8 cellular contexts compared by ENCODE assay signal in genomic region chr7:143901710-143902587, GRCh38. TPM values are rescaled to one million over a fixed set of nuclear protein-coding genes. Genes with fewer than 3 reads are reported as not detected.
DNase-seq lines count a peak whose midpoint lies in the region; ATAC-seq, FAIRE-seq and TF ChIP-seq lines count a peak whose summit lies in the region.

TCAF1 (minus strand) TSS chr7:143902176; CDS start chr7:143876608, 25,568 bp downstream.

- H3K36me3 ChIP-seq in prostate gland, result no peaks in the 10 kb centered on the region
- no peaks in the 10 kb centered on the region for H3K36me3 ChIP-seq in urinary bladder (ENCODE audit: insufficient read depth)

- no peaks in the 10 kb centered on the region for H3K27me3 Mint-ChIP-seq in T-helper 1 cell treated with Interleukin-12 subunit alpha and Interleukin-12 subunit beta and Interleukin-4 antibody, amounts not matched to agents 30 μg/mL and 1 μg/mL, for 36 hours (ENCODE audit: low read depth)

- DNase-seq in GM12892 (ENCODE audit: insufficient read length) (peak; percentile 81), NCI-H1436 (lab: John Stamatoyannopoulos, UW) (peak; percentile 91), amniotic stem cell (lab: John Stamatoyannopoulos, UW) (peak; percentile 86), left cardiac atrium (peak; percentile 96), prostate gland (ENCODE audit: low spot score) (peak; percentile 96)

- peak; percentile 51; the same call in 1 of the 2 replicates for TF ChIP-seq POLR2A in GM12892 (IDR thresholded peaks at IDR 0.05; ENCODE audit: low read depth, low read length)
- peak; percentile 83 for TF ChIP-seq POLR2A in prostate gland (IDR thresholded peaks at IDR 0.05)

- no peaks in the 10 kb centered on the region for H3K9me3 Mint-ChIP-seq in T-helper 1 cell treated with Interleukin-12 subunit alpha and Interleukin-12 subunit beta and Interleukin-4 antibody, amounts not matched to agents 30 μg/mL and 1 μg/mL, for 36 hours

- peak within 1 kb of the TSS; percentile 89 for H3K27ac Mint-ChIP-seq in T-helper 1 cell treated with Interleukin-12 subunit alpha and Interleukin-12 subunit beta and Interleukin-4 antibody, amounts not matched to agents 30 μg/mL and 1 μg/mL, for 36 hours

- intact Hi-C loops in left cardiac atrium (cut with DNase I), result no loop called here
- intact Hi-C loops in prostate gland (cut with DNase I), result no loop called here

- H3K4me1 ChIP-seq in prostate gland (replicated peaks), result no peaks in the 10 kb centered on the region
- no peaks in the 10 kb centered on the region for H3K4me1 ChIP-seq in urinary bladder (ENCODE audit: insufficient read depth)

- H3K9me3 ChIP-seq in prostate gland, result no peaks in the 10 kb centered on the region

- H3K4me3 ChIP-seq in prostate gland, result peak within 1 kb of the TSS; percentile 61 to 63
- H3K4me3 ChIP-seq in urinary bladder (ENCODE audit: low read depth, low read length), result peak within 1 kb of the TSS; percentile 92

- 1% methylated on average over 54 of the region's 54 CpGs for WGBS in prostate gland
- WGBS in urinary bladder, result 2% methylated on average over 54 of the region's 54 CpGs

- H3K4me3 Mint-ChIP-seq in T-helper 1 cell treated with Interleukin-12 subunit alpha and Interleukin-12 subunit beta and Interleukin-4 antibody, amounts not matched to agents 30 μg/mL and 1 μg/mL, for 36 hours, result peak within 1 kb of the TSS; percentile 96

- TF ChIP-seq CTCF in prostate gland (IDR thresholded peaks at IDR 0.05), result peak in 1 of 4 experiments; percentile 41

- no peaks in the 10 kb centered on the region for H3K36me3 Mint-ChIP-seq in T-helper 1 cell treated with Interleukin-12 subunit alpha and Interleukin-12 subunit beta and Interleukin-4 antibody, amounts not matched to agents 30 μg/mL and 1 μg/mL, for 36 hours (ENCODE audit: low read depth)

- H3K27ac ChIP-seq in prostate gland, result peak within 1 kb of the TSS; percentile 94
- peak within 1 kb of the TSS; percentile 96 for H3K27ac ChIP-seq in urinary bladder (ENCODE audit: low read depth)

- peaks cover 21% of the 10 kb centered on the region for H3K4me1 Mint-ChIP-seq in T-helper 1 cell treated with Interleukin-12 subunit alpha and Interleukin-12 subunit beta and Interleukin-4 antibody, amounts not matched to agents 30 μg/mL and 1 μg/mL, for 36 hours (ENCODE audit: low read depth)

- peak; percentile 58 for FAIRE-seq in GM12892 (lab: Jason Lieb, UNC)

- H3K27me3 ChIP-seq in prostate gland (replicated peaks; ENCODE audit: insufficient read depth), result no peaks in the 10 kb centered on the region

- peak; percentile 96 for ATAC-seq in HG02840 (IDR thresholded peaks at IDR 0.05; ENCODE audit: low FRiP score, unreplicated experiment)
- peak; percentile 98 to 99 for ATAC-seq in left cardiac atrium

RNA-seq across cellular contexts. Expression of gene TCAF1, which starts in this region (rescaled TPM):
- polyA plus RNA-seq in GM12892 (2012; ENCODE audit: missing spikeins), result 8.5 TPM
- total RNA-seq in left cardiac atrium (10 to 100 TPM; 24.0 to 26.9 TPM), prostate gland (10 to 100 TPM; 53.0 to 89.8 TPM), urinary bladder (67.0 TPM)
- polyA plus RNA-seq in urinary bladder, result 27.3 TPM

Comparison
In these comparisons a context has a peak if more than half of its experiments do, and no peak if none do; other contexts are left out.
1. Peak in every context shown above with its lines: DNase-seq, ATAC-seq, H3K4me3 ChIP-seq and H3K27ac ChIP-seq.